In genomic region chr10:13969118-13969791, GRCh38 we compare ENCODE assay signal across 19 cellular contexts.
DNase-seq lines count a peak whose midpoint lies in the region; ATAC-seq, FAIRE-seq and TF ChIP-seq lines count a peak whose summit lies in the region.
"Had no signal": no experiment of that assay in that cellular context is flagged by ENCODE, and none has a peak within 500 bp of the region (broad histone marks: within the 10 kb centered on the region; RNA-seq: fewer than 3 reads in every experiment).

No MANE protein-coding gene starts in this region.

- RAD21 ChIA-PET in GM12878 (lab: Charles Lee; ENCODE audit: unreplicated experiment): interaction anchor here (0.8 to 0.9 kb wide), 3 partner anchors 65 to 159 kb away, joined by 3 to 4 read pairs (median 3); no protein-coding TSS in a partner anchor

- no peak overlapping the region for H3K9ac ChIP-seq in GM12878 (ENCODE audit: control insufficient read depth, insufficient read depth, low read length)
- H3K9ac ChIP-seq in mesenchymal stem cell (ENCODE audit: low read length): no peak overlapping the region

- peak overlapping the region in 1 of 2 experiments; percentile 66 for H2BK12ac ChIP-seq in mesenchymal stem cell (ENCODE audit: low read length in 2 of 2)

- TF ChIP-seq CTCF in GM12878 (IDR thresholded peaks at IDR 0.05 in 2 of 3, conservative IDR thresholded peaks at IDR 0.05 in 1 of 3; ENCODE audit: control insufficient read depth in 2 of 3, extremely low read depth in 1 of 3, insufficient read depth in 1 of 3, low read depth in 3 of 3, low read length in 3 of 3): no peak

- H2BK15ac ChIP-seq in mesenchymal stem cell (ENCODE audit: low read depth, poor library complexity, severe bottlenecking): peak overlapping the region; percentile 66

- peak overlapping the region in 1 of 2 experiments; percentile 3 for H3K18ac ChIP-seq in mesenchymal stem cell (ENCODE audit: low read depth in 1 of 2, low read length in 2 of 2)

- peak; percentile 63 for ATAC-seq in GM12878
- no peak for ATAC-seq in GM21723 (IDR thresholded peaks at IDR 0.05; ENCODE audit: unreplicated experiment)
- ATAC-seq in HG03432 (IDR thresholded peaks at IDR 0.05; ENCODE audit: unreplicated experiment): no peak
- ATAC-seq: left lobe of liver, Panc1 had no signal

- intact Hi-C loops in GM12878 (cut with micrococcal nuclease; ENCODE audit: unreplicated experiment): no loop called here

- no peak overlapping the region for H3K23ac ChIP-seq in mesenchymal stem cell (ENCODE audit: low read length in 2 of 2)

- no peak for FAIRE-seq in GM12878 (lab: Jason Lieb, UNC)

- H3K79me2 ChIP-seq in GM12878 (ENCODE audit: control insufficient read depth, insufficient read depth, low read length): no peaks in the 10 kb centered on the region

- WGBS in GM12878 (ENCODE audit: insufficient coverage, insufficient replicate concordance, low lambda C conversion rate, missing lambda C conversion rate): 47% methylated on average over 12 of the region's 12 CpGs
- 91% methylated on average over 11 of the region's 12 CpGs for WGBS in mesenchymal stem cell

- H2BK120ac ChIP-seq in mesenchymal stem cell (ENCODE audit: low read depth, low read length): no peak overlapping the region

- H3K36me3 ChIP-seq in MG63: no peaks in the 10 kb centered on the region
- H3K36me3 ChIP-seq in GM12878 (ENCODE audit: control insufficient read depth in 2 of 2, insufficient read depth in 2 of 2, low read length in 1 of 2): peaks cover 0 to 1% of the 10 kb centered on the region in 2 experiments; a peak in 2 of 4 replicates
- peaks cover 0 to 6% of the 10 kb centered on the region in 2 experiments for H3K36me3 ChIP-seq in mesenchymal stem cell (ENCODE audit: control insufficient read depth in 1 of 2, insufficient read depth in 2 of 2, low read depth in 1 of 2, low read length in 2 of 2)

- POLR2A ChIA-PET in GM12878 (lab: Charles Lee): interaction anchor here (0.9 to 1.5 kb wide), 4 partner anchors 12 to 181 kb away, joined by 3 to 5 read pairs (median 4); no protein-coding TSS in a partner anchor

- no peak overlapping the region for H3K4ac ChIP-seq in mesenchymal stem cell (ENCODE audit: low read depth in 1 of 2, low read length in 2 of 2)

- H2AFZ ChIP-seq in GM12878 (ENCODE audit: control insufficient read depth, low read depth, low read length) (no peak overlapping the region), mesenchymal stem cell (ENCODE audit: low read depth, low read length) (no peak overlapping the region)

- H2AK5ac ChIP-seq in mesenchymal stem cell (ENCODE audit: low read length, severe bottlenecking): peak overlapping the region; percentile 72

- H3K14ac ChIP-seq in mesenchymal stem cell (ENCODE audit: low read length in 2 of 2): peak overlapping the region in 1 of 2 experiments; percentile 62

- no peak overlapping the region for H3K4me3 ChIP-seq in MG63
- no peak overlapping the region for H3K4me3 ChIP-seq in GM12878
- H3K4me3 ChIP-seq in mesenchymal stem cell (ENCODE audit: insufficient read depth in 1 of 2, low read depth in 1 of 2, low read length in 2 of 2): no peak overlapping the region
- H3K4me3 ChIP-seq: skin epidermis had no signal

- TF ChIP-seq RAD21 in GM12878 (IDR thresholded peaks at IDR 0.05; ENCODE audit: insufficient read depth, low read depth, low read length): no peak

- H3K79me1 ChIP-seq in mesenchymal stem cell (replicated peaks; ENCODE audit: low read length, poor library complexity, severe bottlenecking): peaks cover 2% of the 10 kb centered on the region

- H4K91ac ChIP-seq in mesenchymal stem cell (ENCODE audit: low read length): no peak overlapping the region

- no peak for TF ChIP-seq EP300 in GM12878 (IDR thresholded peaks at IDR 0.05; ENCODE audit: borderline replicate concordance in 1 of 2, control insufficient read depth in 1 of 2, low read depth in 2 of 2, low read length in 2 of 2)

- no peak overlapping the region for H3K4me2 ChIP-seq in GM12878 (ENCODE audit: control insufficient read depth, insufficient read depth)
- H3K4me2 ChIP-seq in mesenchymal stem cell (ENCODE audit: low read length, poor library complexity, severe bottlenecking): no peak overlapping the region

- H3K4me1 ChIP-seq in GM12878 (ENCODE audit: control insufficient read depth, insufficient read depth, low read length) (peaks cover 13% of the 10 kb centered on the region), mesenchymal stem cell (ENCODE audit: control insufficient read depth, insufficient read depth, low read depth, low read length) (peaks cover 15% of the 10 kb centered on the region)

- H3K27ac ChIP-seq in GM12878 (ENCODE audit: control insufficient read depth, insufficient read depth) (peak overlapping the region; percentile 2; the same call in 1 of the 2 replicates), mesenchymal stem cell (ENCODE audit: low read length, poor library complexity, severe bottlenecking) (no peak overlapping the region)
- H3K27ac ChIP-seq: skin epidermis had no signal

- in situ Hi-C loops in GM12878 (cut with MboI): no loop called here

- no peak overlapping the region for H4K8ac ChIP-seq in mesenchymal stem cell (ENCODE audit: low read length)

- no peak overlapping the region for H2BK5ac ChIP-seq in mesenchymal stem cell (ENCODE audit: low read depth, low read length, poor library complexity, severe bottlenecking)

- H3K9me3 ChIP-seq in MG63 (no peaks in the 10 kb centered on the region), GM12878 (replicated peaks; ENCODE audit: control insufficient read depth, insufficient read depth, low read length) (no peaks in the 10 kb centered on the region), mesenchymal stem cell (ENCODE audit: control insufficient read depth, low read length) (no peaks in the 10 kb centered on the region)

- no TSS peak for BruUV-seq in GM12878 (replicated peaks; lab: Mats Ljungman, UMichigan)

- H3K27me3 ChIP-seq in MG63 (no peaks in the 10 kb centered on the region), GM12878 (replicated peaks in 1 of 2; ENCODE audit: control insufficient read depth in 2 of 2, insufficient read depth in 2 of 2, low read length in 1 of 2) (no peaks in the 10 kb centered on the region), mesenchymal stem cell (ENCODE audit: control insufficient read depth in 1 of 2, insufficient read depth in 1 of 2, low read length in 2 of 2) (no peaks in the 10 kb centered on the region)

- CTCF ChIA-PET in GM12878 (lab: Yijun Ruan, JAX): interaction anchor here (1.6 kb wide), 1 partner anchor 10 kb away, joined by 3 read pairs; no protein-coding TSS in a partner anchor

- SMC1A ChIA-PET in GM12878 (lab: Charles Lee; ENCODE audit: uncharacterized antibody, unreplicated experiment): interaction anchor here (0.9 to 1.7 kb wide), 10 partner anchors 8 to 182 kb away, joined by 3 to 8 read pairs (median 3); no protein-coding TSS in a partner anchor

- no peaks in the 10 kb centered on the region for H4K20me1 ChIP-seq in GM12878 (ENCODE audit: control insufficient read depth, insufficient read depth)

- TF ChIP-seq POLR2A in GM12878 (IDR thresholded peaks at IDR 0.05; ENCODE audit: low read depth, low read length): no peak

- DNase-seq in ELR (ENCODE audit: low read depth): peak; percentile 19
- DNase-seq in MG63: peak; percentile 45
- no peak for DNase-seq in GM12878 (ENCODE audit: low read depth, low spot score)
- DNase-seq in mesenchymal stem cell: no peak
- no peak for DNase-seq in DMS114 treated with DMSO at 0.1 percent for 48 hours (lab: John Stamatoyannopoulos, UW; ENCODE audit: unreplicated experiment)
- no peak for DNase-seq in NCI-H524 treated with DMSO at 0.1 percent for 48 hours (lab: John Stamatoyannopoulos, UW)
- DNase-seq: CD4-positive, alpha-beta memory T cell; DMS79; HCEC 1CT; head of caudate nucleus; NCI-H1694; NCI-H774; T-helper 9 cell; trophoblast cell had no signal

TF ChIP-seq in GM12878, 131 proteins besides CTCF, POLR2A, EP300 and RAD21 (continues in another document):
- no peak for TF ChIP-seq CHD4 (IDR thresholded peaks at IDR 0.05)
- TF ChIP-seq TCF7 (IDR thresholded peaks at IDR 0.05; ENCODE audit: borderline replicate concordance): no peak
- 0 out of 2 replicates have a peak, but pooled peaks have one; percentile 17 for TF ChIP-seq GATAD2B (conservative IDR thresholded peaks at IDR 0.05; ENCODE audit: low read depth)
- peak; percentile 40; the same call in 1 of the 2 replicates for TF ChIP-seq SMARCA5 (IDR thresholded peaks at IDR 0.05)
- no peak for TF ChIP-seq CREB1 (IDR thresholded peaks at IDR 0.05; ENCODE audit: low read depth)
- TF ChIP-seq NFYA (IDR thresholded peaks at IDR 0.05; ENCODE audit: borderline replicate concordance, low read depth, low read length): no peak
- no peak for TF ChIP-seq TAF1 (IDR thresholded peaks at IDR 0.05; ENCODE audit: borderline replicate concordance, low read depth, low read length)
- TF ChIP-seq ZZZ3 (IDR thresholded peaks at IDR 0.05; ENCODE audit: control insufficient read depth, insufficient read length, low read depth): no peak
- no peak for TF ChIP-seq CEBPZ (IDR thresholded peaks at IDR 0.05; ENCODE audit: low read depth, low read length)
- no peak for TF ChIP-seq GABPA (IDR thresholded peaks at IDR 0.05; ENCODE audit: low read depth)
- no peak for TF ChIP-seq RBBP5 (conservative IDR thresholded peaks at IDR 0.05)
- TF ChIP-seq MTA2 (IDR thresholded peaks at IDR 0.05; ENCODE audit: low read depth): no peak
- no peak for TF ChIP-seq YBX1 (IDR thresholded peaks at IDR 0.05)

Comparison
In these comparisons a context has a peak if more than half of its experiments do, and no peak if none do; other contexts are left out.
1. DNase-seq: peak in ELR (single experiment) and MG63 (single experiment); none in GM12878 (single experiment), mesenchymal stem cell (single experiment), DMS114 treated with DMSO at 0.1 percent for 48 hours (single experiment) and NCI-H524 treated with DMSO at 0.1 percent for 48 hours (single experiment).